In the genomic region with DNA sequence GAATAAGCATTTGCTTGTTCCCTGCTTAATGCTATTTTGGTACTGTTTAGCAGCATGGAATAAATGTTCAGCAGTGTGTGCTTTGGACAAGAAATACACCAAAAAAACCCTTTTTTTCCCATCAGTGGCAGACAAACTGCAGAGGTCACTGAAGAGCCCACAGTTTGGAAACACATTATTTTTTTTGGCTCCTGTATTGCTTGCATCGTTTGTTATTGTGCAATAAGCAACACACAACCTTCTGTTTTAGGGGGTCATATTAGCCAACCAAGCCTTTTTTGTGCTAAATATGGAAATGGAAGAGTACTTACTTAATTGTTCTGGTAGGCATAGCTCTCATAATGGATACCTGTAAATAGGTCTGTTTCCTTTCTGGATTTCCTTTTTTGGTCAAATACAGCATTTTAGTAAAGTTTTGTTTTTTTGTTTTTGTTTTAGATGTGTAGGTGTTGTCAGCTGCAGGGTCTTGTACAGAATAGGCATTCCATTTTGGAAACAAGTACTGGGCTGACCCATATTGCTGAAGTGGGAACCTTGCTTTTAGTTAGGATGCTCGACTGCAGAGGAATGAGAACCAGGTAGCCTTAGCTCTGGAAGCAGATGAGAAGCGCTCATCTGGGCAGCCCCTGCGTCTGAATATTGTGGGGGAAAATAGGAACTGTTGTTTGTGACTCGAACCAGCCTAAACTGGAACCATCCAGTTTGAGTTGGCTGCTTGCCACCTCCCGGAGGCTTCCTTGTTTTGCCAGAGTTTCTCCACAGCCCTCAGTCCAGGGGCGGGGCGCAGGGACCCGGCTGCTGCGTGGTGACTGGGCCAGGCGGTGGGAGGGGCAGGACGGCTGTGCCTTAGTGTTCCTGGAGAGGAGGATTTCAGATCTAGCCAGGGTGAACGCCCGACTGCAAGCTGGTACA, we compare ENCODE assay signal across 8 cellular contexts. TPM values are rescaled to one million over a fixed set of nuclear protein-coding genes. Genes with fewer than 3 reads are reported as not detected.
DNase-seq lines count a peak whose midpoint lies in the region; ATAC-seq, FAIRE-seq and TF ChIP-seq lines count a peak whose summit lies in the region.

No MANE protein-coding gene starts in this region.

- no peak for TF ChIP-seq CTCF in CD4-positive, alpha-beta T cell (IDR thresholded peaks at IDR 0.05)
- 0 out of 2 replicates have a peak, but pooled peaks have one; percentile 8 for TF ChIP-seq CTCF in HepG2 (CRISPR knock-in tag; IDR thresholded peaks at IDR 0.05)

- no peak overlapping the region for H3K27ac ChIP-seq in CD4-positive, alpha-beta T cell (ENCODE audit: low read depth, low read length)
- peak overlapping the region; percentile 77 for H3K27ac ChIP-seq in HepG2 (ENCODE audit: extremely low read length, insufficient read depth, low read length)

- peaks cover 94% of the 10 kb centered on the region for H3K79me2 ChIP-seq in HepG2 (ENCODE audit: insufficient read depth, low read length)

- TSS peak; percentile 18 for BruUV-seq in HepG2 (replicated peaks; lab: Mats Ljungman, UMichigan)

- POLR2A ChIA-PET in CD4-positive, alpha-beta T cell (lab: Charles Lee) = interaction anchor here (1.5 to 2.6 kb wide), 3 partner anchors 20 to 52 kb away, joined by 3 to 15 read pairs (median 3); a partner anchor contains a TSS
- POLR2A ChIA-PET in HepG2 (lab: Yijun Ruan, JAX) = interaction anchor here (0.9 to 2.6 kb wide), 3 partner anchors 9 to 39 kb away, joined by 3 to 12 read pairs (median 8); a partner anchor contains a TSS

- H3K4me3 Mint-ChIP-seq in CD4-positive, alpha-beta T cell = peak overlapping the region; percentile 52
- H3K4me3 Mint-ChIP-seq in T-helper 17 cell = peak overlapping the region; percentile 39

- peaks cover 35% of the 10 kb centered on the region for H3K36me3 Mint-ChIP-seq in CD4-positive, alpha-beta T cell (ENCODE audit: low read depth)
- H3K36me3 Mint-ChIP-seq in T-helper 17 cell (ENCODE audit: low read depth) = peaks cover 2% of the 10 kb centered on the region

- no peak for FAIRE-seq in HepG2 (lab: Jason Lieb, UNC)

- peak overlapping the region; percentile 53 to 66 (median 55); a peak in 5 of 6 replicates for H3K4me3 ChIP-seq in HepG2 (replicated peaks in 1 of 3; ENCODE audit: insufficient read depth in 1 of 3, low read depth in 2 of 3, low read length in 3 of 3)

- intact Hi-C loops in CD4-positive, alpha-beta T cell (cut with DNase I, micrococcal nuclease) = loop anchor here in 1 of 2 experiments (5.0 kb wide), 1 partner anchor 39 kb away; a partner anchor contains a TSS
- intact Hi-C loops in HepG2 (cut with micrococcal nuclease; ENCODE audit: unreplicated experiment) = loop anchor here (5.0 kb wide), 1 partner anchor 39 kb away; a partner anchor contains a TSS

- H3K27me3 ChIP-seq in CD4-positive, alpha-beta T cell (ENCODE audit: control insufficient read depth, insufficient read depth, low read length) = no peaks in the 10 kb centered on the region
- H3K27me3 ChIP-seq in HepG2 (ENCODE audit: control insufficient read depth in 1 of 2, insufficient read depth in 2 of 2, low read length in 2 of 2) = no peaks in the 10 kb centered on the region

- H2AFZ ChIP-seq in HepG2 (ENCODE audit: low read length) = no peak overlapping the region

- 2% methylated on average over 6 of the region's 14 CpGs for WGBS in HepG2 (ENCODE audit: low lambda C conversion rate)

- CTCF ChIA-PET in CD4-positive, alpha-beta T cell (lab: Charles Lee) = interaction anchor here (1.1 kb wide), 1 partner anchor 11 kb away, joined by 3 read pairs; no protein-coding TSS in a partner anchor
- CTCF ChIA-PET in HepG2 (lab: Yijun Ruan, JAX; ENCODE audit: low intra/inter-chr PET ratio, low total read pairs) = no interaction called here

- peaks cover 33% of the 10 kb centered on the region for H4K20me1 ChIP-seq in HepG2 (ENCODE audit: insufficient read depth, low read length)

- ATAC-seq in CD4-positive, alpha-beta T cell (ENCODE audit: poor library complexity) = peak; percentile 60
- ATAC-seq in GM21737 (IDR thresholded peaks at IDR 0.05; ENCODE audit: unreplicated experiment) (peak; percentile 58), T-helper 17 cell (peak; percentile 41), HepG2 (peak; percentile 99)

- H3K4me1 ChIP-seq in HepG2 (ENCODE audit: insufficient read depth, low read length) = peaks cover 26% of the 10 kb centered on the region

- H3K9ac ChIP-seq in HepG2 (ENCODE audit: insufficient read depth, low read depth, low read length) = peak overlapping the region; percentile 60

- TF ChIP-seq RAD21 in HepG2 (CRISPR knock-in tag; IDR thresholded peaks at IDR 0.05) = 0 out of 2 replicates have a peak, but pooled peaks have one; percentile 11

- in situ Hi-C loops in HepG2 (cut with HindIII; ENCODE audit: extremely low pct_ligation_motif_present, low pct_unique_long_range_greater_than_20kb) = no loop called here

- H3K9me3 Mint-ChIP-seq in CD4-positive, alpha-beta T cell = no peaks in the 10 kb centered on the region

- 0 out of 4 replicates have a peak, but pooled peaks of 1 of the 2 experiments have one; percentile 18 for TF ChIP-seq POLR2A in HepG2 (IDR thresholded peaks at IDR 0.05; ENCODE audit: insufficient read depth in 1 of 2, low read depth in 2 of 2, low read length in 2 of 2)

- H3K36me3 ChIP-seq in HepG2 (replicated peaks in 1 of 2; ENCODE audit: control insufficient read depth in 1 of 2, insufficient read depth in 2 of 2, low read length in 2 of 2) = peaks cover 0 to 21% of the 10 kb centered on the region in 2 experiments; a peak in 3 of 5 replicates

- DNase-seq in CD4-positive, alpha-beta T cell = peak in 7 of 10 experiments; percentile 2 to 37 (median 8)
- DNase-seq in NCI-H187 (lab: John Stamatoyannopoulos, UW) (peak; percentile 16 to 76), T-helper 17 cell (no peak), HepG2 (ENCODE audit: low spot score) (peak; percentile 88), 8988T (no peak)
- peak; percentile 45 for DNase-seq in effector CD8-positive, alpha-beta T cell (lab: John Stamatoyannopoulos, UW)
- DNase-seq in stimulated activated CD4-positive, alpha-beta T cell treated with anti-CD3 and anti-CD28 coated beads, Interleukin-4, amount 100 ng/mL, for 1 hour = peak; percentile 16

- H3K9me3 ChIP-seq in CD4-positive, alpha-beta T cell (ENCODE audit: control insufficient read depth, low read length) = no peaks in the 10 kb centered on the region
- H3K9me3 ChIP-seq in T-helper 17 cell (ENCODE audit: control insufficient read depth, low read length, poor library complexity, severe bottlenecking) (no peaks in the 10 kb centered on the region), HepG2 (ENCODE audit: low read length) (no peaks in the 10 kb centered on the region)

- TF ChIP-seq EP300 in HepG2 (IDR thresholded peaks at IDR 0.05; ENCODE audit: low read depth in 2 of 2, low read length in 2 of 2) (no peak), HepG2 (CRISPR knock-in tag; IDR thresholded peaks at IDR 0.05; ENCODE audit: borderline replicate concordance) (no peak)

- peak overlapping the region; percentile 87 for H3K4me2 ChIP-seq in HepG2 (ENCODE audit: low read depth, low read length)

- H3K4me1 Mint-ChIP-seq in CD4-positive, alpha-beta T cell (ENCODE audit: low read depth) = peaks cover 69% of the 10 kb centered on the region
- H3K4me1 Mint-ChIP-seq in T-helper 17 cell = peaks cover 39% of the 10 kb centered on the region

- H3K27ac Mint-ChIP-seq in CD4-positive, alpha-beta T cell = peak overlapping the region; percentile 68
- no peak overlapping the region for H3K27ac Mint-ChIP-seq in T-helper 17 cell

- H3K27me3 Mint-ChIP-seq in CD4-positive, alpha-beta T cell = no peaks in the 10 kb centered on the region
- no peaks in the 10 kb centered on the region for H3K27me3 Mint-ChIP-seq in T-helper 17 cell

TF ChIP-seq in HepG2, 621 proteins besides CTCF, POLR2A, EP300 and RAD21 (continues in another document):
- peak; percentile 43; the same call in 1 of the 2 replicates for TF ChIP-seq YEATS4 (CRISPR knock-in tag; IDR thresholded peaks at IDR 0.05; ENCODE audit: borderline replicate concordance)
- peak; percentile 47; the same call in 1 of the 2 replicates for TF ChIP-seq MED1 (CRISPR knock-in tag; IDR thresholded peaks at IDR 0.05)
- 0 out of 2 replicates have a peak, but pooled peaks have one; percentile 25 for TF ChIP-seq PHF21A (CRISPR knock-in tag; IDR thresholded peaks at IDR 0.05)
- peak; percentile 30; the same call in 1 of the 2 replicates for TF ChIP-seq KAT8 (CRISPR knock-in tag; IDR thresholded peaks at IDR 0.05)

RNA-seq across cellular contexts. Expression of a gene that starts 38.5 kb away (rescaled TPM):
- 10 to 100 TPM; 73.5 to 76.7 TPM for total RNA-seq in CD4-positive, alpha-beta T cell
- 10 to 100 TPM; 73.8 to 79.1 TPM for total RNA-seq in T-helper 17 cell
- 14.0 and 25.1 TPM in 2 replicates for total RNA-seq in HepG2 (2016; rRNA removed; fragmentation: Illumina TruSeq; extraction: Trizol)
- total RNA-seq in HepG2 (2016; cell fraction: cytosol; rRNA removed; fragmentation: Illumina TruSeq; extraction: Trizol; ENCODE audit: low read depth) = 7.7 and 8.8 TPM in 2 replicates
- total RNA-seq in HepG2 (2016; cell fraction: insoluble cytoplasmic fraction; rRNA removed; fragmentation: Illumina TruSeq; extraction: Trizol) = 10.1 and 21.7 TPM in 2 replicates
- total RNA-seq in HepG2 (2016; cell fraction: membrane; rRNA removed; fragmentation: Illumina TruSeq; extraction: Trizol) = 9.3 and 12.9 TPM in 2 replicates
- 49.3 and 56.0 TPM in 2 replicates for total RNA-seq in HepG2 (2016; cell fraction: nucleus; rRNA removed; fragmentation: Illumina TruSeq; extraction: Trizol)
- polyA plus RNA-seq in HepG2 (2011; rRNA removed) = 4.8 and 5.0 TPM in 2 replicates
- 2.8 and 3.3 TPM in 2 replicates for polyA plus RNA-seq in HepG2 (2011; cell fraction: cytosol; rRNA removed)
- 18.8 and 20.8 TPM in 2 replicates for polyA plus RNA-seq in HepG2 (2011; cell fraction: nucleus; rRNA removed)
- 21.6 and 23.5 TPM in 2 replicates for polyA plus RNA-seq in HepG2 (2012)
- polyA plus RNA-seq in HepG2 (2016; cell fraction: cytosol; fragmentation: Illumina TruSeq; extraction: Trizol; ENCODE audit: low read depth) = 0.96 and 1.2 TPM in 2 replicates
- polyA plus RNA-seq in HepG2 (2016; cell fraction: insoluble cytoplasmic fraction; fragmentation: Illumina TruSeq; extraction: Trizol; ENCODE audit: low read depth) = 8.1 and 13.9 TPM in 2 replicates
- 2.4 and 4.4 TPM in 2 replicates for polyA plus RNA-seq in HepG2 (2016; cell fraction: membrane; fragmentation: Illumina TruSeq; extraction: Trizol; ENCODE audit: low read depth)
- 82.7 and 94.7 TPM in 2 replicates for polyA plus RNA-seq in HepG2 (2016; cell fraction: nucleus; fragmentation: Illumina TruSeq; extraction: Trizol; ENCODE audit: insufficient read depth, low read depth)
- 26.2 and 39.1 TPM in 2 replicates for polyA minus RNA-seq in HepG2 (2011; rRNA and poly(A)+ RNA removed; ENCODE audit: low replicate concordance)
- 16.2 and 25.1 TPM in 2 replicates for polyA minus RNA-seq in HepG2 (2011; cell fraction: cytosol; rRNA and poly(A)+ RNA removed)
- 33.1 and 35.3 TPM in 2 replicates for polyA minus RNA-seq in HepG2 (2011; cell fraction: nucleus; rRNA and poly(A)+ RNA removed)

Comparison
In these comparisons a context has a peak if more than half of its experiments do, and no peak if none do; other contexts are left out.
1. ATAC-seq: peak in every context shown above with its lines; median percentile 99 in HepG2; 60 in CD4-positive, alpha-beta T cell; 58 in GM21737; 41 in T-helper 17 cell.
2. DNase-seq: peak in CD4-positive, alpha-beta T cell (7 of 10), NCI-H187 (2 of 2), effector CD8-positive, alpha-beta T cell (single experiment), HepG2 (single experiment) and stimulated activated CD4-positive, alpha-beta T cell treated with anti-CD3 and anti-CD28 coated beads, Interleukin-4, amount 100 ng/mL, for 1 hour (single experiment); none in T-helper 17 cell (0 of 3) and 8988T (single experiment).